ENCODE assay signal across 25 cellular contexts in the genomic region with DNA sequence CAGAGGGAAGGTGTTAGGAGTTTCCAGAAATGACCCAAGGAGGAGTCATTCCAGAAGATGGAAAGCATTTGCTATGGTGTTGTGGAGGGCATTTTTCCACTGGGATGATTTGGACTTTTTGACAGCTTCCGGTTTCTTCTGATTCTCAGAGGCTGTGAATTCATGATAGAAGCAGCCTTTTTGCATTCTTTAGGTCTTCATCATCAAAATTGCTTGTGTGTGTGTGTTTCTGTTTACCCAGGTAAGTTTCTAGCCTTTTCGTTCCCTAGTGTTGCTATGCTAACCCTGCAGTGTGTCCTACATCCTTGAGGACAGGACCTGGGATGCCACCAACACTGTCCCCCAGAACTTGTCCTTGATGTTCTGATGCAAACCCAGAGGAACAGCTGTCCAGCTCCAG. TPM values are rescaled to one million over a fixed set of nuclear protein-coding genes. Genes with fewer than 3 reads are reported as not detected.
"Had no signal": no experiment of that assay in that cellular context is flagged by ENCODE, and none has a peak within 500 bp of the region (broad histone marks: within the 10 kb centered on the region; RNA-seq: fewer than 3 reads in every experiment).

No MANE protein-coding gene starts in this region.

- H3K4me3 ChIP-seq: K562 had no signal

- H3K9me3 ChIP-seq: SK-N-SH had no signal

- H3K4me2 ChIP-seq: KMS-11, SK-N-SH had no signal

- H3K27ac ChIP-seq: HL-60, KMS-11 had no signal

- H3K9ac ChIP-seq: KMS-11, SK-N-SH had no signal

- H3K27ac Mint-ChIP-seq: IgD-negative memory B cell had no signal

- H3K4me3 Mint-ChIP-seq: IgD-negative memory B cell had no signal

- H3K9me2 ChIP-seq: SK-N-SH had no signal

- H3K36me3 Mint-ChIP-seq: IgD-negative memory B cell had no signal

- DNase-seq: Kasumi-1, MV-4-11, NCI-H1048, NCI-H1105, NCI-H1417, NCI-H1436 treated with DMSO at 0.1 percent for 48 hours, NCI-H1694, NCI-H187 treated with DMSO at 0.1 percent for 48 hours, NCI-H2081, NCI-H2107, NCI-H2227 treated with DMSO at 0.1 percent for 48 hours, NCI-H524, NCI-H526 treated with DMSO at 0.1 percent for 48 hours, NCI-H774, RPMI8226, SHP77, SK-N-SH, SW 1271 had no signal

- FAIRE-seq: HTR-8/SVneo, K562, RCC 7860 had no signal

- H3K27me3 Mint-ChIP-seq: IgD-negative memory B cell had no signal

- H3K4me1 Mint-ChIP-seq: IgD-negative memory B cell had no signal

RNA-seq across cellular contexts. Expression of a gene that starts 19.6 kb away (rescaled TPM):
- total RNA-seq: K562, NCI-H460 had no signal
- polyA plus RNA-seq: IgD-negative memory B cell, K562, SK-N-SH had no signal
